Comparison of ENCODE assay signal across 8 cellular contexts in genomic region chr3:48548731-48549705, GRCh38. TPM values are rescaled to one million over a fixed set of nuclear protein-coding genes. Genes with fewer than 3 reads are reported as not detected.
DNase-seq lines count a peak whose midpoint lies in the region; TF ChIP-seq lines count a peak whose summit lies in the region.
"Had no signal": no experiment of that assay in that cellular context is flagged by ENCODE, and none has a peak within 500 bp of the region (broad histone marks: within the 10 kb centered on the region; RNA-seq: fewer than 3 reads in every experiment).

No MANE protein-coding gene starts in this region.

- H3K27me3 Mint-ChIP-seq in neural crest cell (ENCODE audit: low read depth), result no peaks in the 10 kb centered on the region

- peaks cover 4 to 23% (median 13%) of the 10 kb centered on the region in 4 donors for H3K4me1 ChIP-seq in stomach

- H3K27ac ChIP-seq in stomach, result peak overlapping the region in 1 of 5 donors; percentile 1
- H3K27ac ChIP-seq: skin epidermis had no signal

- peak overlapping the region; percentile 93 for H3K27ac Mint-ChIP-seq in neural crest cell (ENCODE audit: unreplicated experiment)

- DNase-seq in HT1080 (ENCODE audit: low read depth), result peak; percentile 66
- DNase-seq in RPMI8226, result peak; percentile 80
- DNase-seq in activated T-helper 1 cell treated with anti-CD3 and anti-CD28 coated beads, Interleukin-2, amount 50 U/mL, for 16 hours (ENCODE audit: low read depth in 1 of 2, low spot score in 1 of 2), result peak; percentile 68 to 78
- peak; percentile 57 for DNase-seq in fibroblast of the conjunctiva (ENCODE audit: low read depth)
- peak; percentile 86 for DNase-seq in neural crest cell (ENCODE audit: low read depth, low spot score)
- peak; percentile 89 for DNase-seq in stomach

- H3K4me3 ChIP-seq in GM12875 (ENCODE audit: low read depth, low read length) (no peak overlapping the region), stomach (no peak overlapping the region)
- H3K4me3 ChIP-seq: skin epidermis had no signal

- no peak for TF ChIP-seq POLR2A in stomach (IDR thresholded peaks at IDR 0.05)

- no peak for TF ChIP-seq EP300 in stomach (IDR thresholded peaks at IDR 0.05)

- H3K27me3 ChIP-seq in stomach, result no peaks in the 10 kb centered on the region

- no peak overlapping the region for H3K4me3 Mint-ChIP-seq in neural crest cell

- 50 to 74% (median 66%) methylated on average over 5 to 10 of the region's 10 CpGs for WGBS in stomach, 5 donors

- TF ChIP-seq CTCF in GM12875 (IDR thresholded peaks at IDR 0.05; ENCODE audit: borderline replicate concordance, insufficient read depth, low read depth, low read length) (peak; percentile 94), neural crest cell (conservative IDR thresholded peaks at IDR 0.05) (peak; percentile 91), stomach (IDR thresholded peaks at IDR 0.05) (peak in 6 of 7 experiments; percentile 74 to 96 (median 92))

- intact Hi-C loops in stomach (cut with DNase I; ENCODE audit: low total_unique reads), result no loop called here

- H3K9me3 ChIP-seq in stomach, result no peaks in the 10 kb centered on the region

- H3K36me3 Mint-ChIP-seq in neural crest cell (ENCODE audit: low read depth), result peaks cover 3% of the 10 kb centered on the region

- no peaks in the 10 kb centered on the region for H3K9me3 Mint-ChIP-seq in neural crest cell

- H3K36me3 ChIP-seq in stomach, result peaks cover 0 to 18% (median 5%) of the 10 kb centered on the region in 4 donors

- peaks cover 18% of the 10 kb centered on the region for H3K4me1 Mint-ChIP-seq in neural crest cell

RNA-seq across cellular contexts. Expression of gene PFKFB4, which starts 7.6 kb away (rescaled TPM):
- 23.8 and 27.2 TPM in 2 replicates for total RNA-seq in HT1080 (2014; rRNA removed; shearing (Covaris generic))
- polyA plus RNA-seq in HT1080 (2015; cell fraction: cytosol; rRNA removed), result 24.0 and 27.7 TPM in 2 replicates
- 63.5 and 71.0 TPM in 2 replicates for polyA plus RNA-seq in HT1080 (2015; cell fraction: nucleus; rRNA removed)
- total RNA-seq in neural crest cell, result 19.2 and 20.4 TPM in 2 replicates
- 1 to 10 TPM in 4 of 5 donors, not detected in 1; 1.0 to 9.6 (median 3.0) TPM for total RNA-seq in stomach
- 1 to 10 TPM in 2 of 3 donors, under 1 TPM in 1; 0.61 to 3.2 (median 1.5) TPM for polyA plus RNA-seq in stomach

RNA-seq across cellular contexts. Expression of gene UCN2, which starts 14.6 kb away (rescaled TPM):
- 20.4 and 21.4 TPM in 2 replicates for total RNA-seq in HT1080 (2014; rRNA removed; shearing (Covaris generic))
- 13.1 and 17.4 TPM in 2 replicates for polyA plus RNA-seq in HT1080 (2015; cell fraction: cytosol; rRNA removed)
- polyA plus RNA-seq in HT1080 (2015; cell fraction: nucleus; rRNA removed), result 19.0 and 19.7 TPM in 2 replicates
- 1.3 TPM in 2 replicates for total RNA-seq in neural crest cell
- total RNA-seq in stomach, result under 1 TPM in 2 of 5 donors, not detected in 3; 0.37 to 0.58 TPM
- 1 to 10 TPM in 1 of 3 donors, under 1 TPM in 1, not detected in 1; 0.31 to 3.3 TPM for polyA plus RNA-seq in stomach

RNA-seq across cellular contexts. Expression of gene SHISA5, which starts 45.0 kb away (rescaled TPM):
- 171 and 206 TPM in 2 replicates for total RNA-seq in HT1080 (2014; rRNA removed; shearing (Covaris generic))
- polyA plus RNA-seq in HT1080 (2015; cell fraction: cytosol; rRNA removed), result 198 and 203 TPM in 2 replicates
- polyA plus RNA-seq in HT1080 (2015; cell fraction: nucleus; rRNA removed), result 77.5 and 80.7 TPM in 2 replicates
- total RNA-seq in neural crest cell, result 117 and 124 TPM in 2 replicates
- 100 to 1,000 TPM in 1 of 5 donors, 10 to 100 TPM in 4; 43.4 to 182 (median 51.8) TPM for total RNA-seq in stomach
- 100 to 1,000 TPM in 1 of 3 donors, 10 to 100 TPM in 2; 57.5 to 116 (median 58.7) TPM for polyA plus RNA-seq in stomach

RNA-seq across cellular contexts. Expression of gene COL7A1, which starts 46.1 kb away (rescaled TPM):
- total RNA-seq in HT1080 (2014; rRNA removed; shearing (Covaris generic)), result 3.1 and 4.2 TPM in 2 replicates
- polyA plus RNA-seq in HT1080 (2015; cell fraction: cytosol; rRNA removed), result 1.7 and 1.8 TPM in 2 replicates
- polyA plus RNA-seq in HT1080 (2015; cell fraction: nucleus; rRNA removed), result 31.2 and 41.6 TPM in 2 replicates
- total RNA-seq in neural crest cell (28.4 and 28.7 TPM in 2 replicates), stomach (10 to 100 TPM in 2 of 5 donors, 1 to 10 TPM in 3; 1.8 to 75.3 (median 7.6) TPM)
- polyA plus RNA-seq in stomach, result 100 to 1,000 TPM in 1 of 3 donors, 1 to 10 TPM in 2; 6.3 to 123 (median 7.7) TPM
